Comparison of ENCODE assay signal across 13 cellular contexts in the genomic region with DNA sequence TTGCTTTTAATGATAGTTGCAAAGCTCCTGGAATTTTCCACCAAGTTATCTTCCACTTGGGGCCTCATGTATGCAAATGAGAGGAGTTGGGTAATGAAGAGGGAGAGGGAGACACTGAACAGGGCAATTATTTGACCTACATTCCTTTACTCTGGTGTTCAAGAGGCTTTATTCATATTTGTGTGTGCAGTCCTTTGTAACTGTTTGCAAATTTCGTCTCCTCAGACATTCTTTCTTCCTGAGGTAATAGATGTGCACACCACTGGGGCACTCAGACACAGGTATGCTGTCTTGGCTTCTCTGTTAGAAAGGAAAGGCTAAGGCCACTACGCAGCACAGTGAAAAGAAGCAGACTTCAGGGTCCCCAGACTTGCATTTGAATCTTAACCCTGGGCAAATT. TPM values are rescaled to one million over a fixed set of nuclear protein-coding genes. Genes with fewer than 3 reads are reported as not detected.
DNase-seq lines count a peak whose midpoint lies in the region; ATAC-seq and TF ChIP-seq lines count a peak whose summit lies in the region.
"Had no signal": no experiment of that assay in that cellular context is flagged by ENCODE, and none has a peak within 500 bp of the region (broad histone marks: within the 10 kb centered on the region; RNA-seq: fewer than 3 reads in every experiment).

No MANE protein-coding gene starts in this region.

- POLR2A ChIA-PET in activated CD4-positive, alpha-beta T cell treated with anti-CD3 and anti-CD28 coated beads for 36 hours (lab: Charles Lee): no interaction called here

- H3K79me2 ChIP-seq in hepatocyte (peaks cover 17% of the 10 kb centered on the region), smooth muscle cell (ENCODE audit: low read depth) (peaks cover 71% of the 10 kb centered on the region)

- H3K4me3 Mint-ChIP-seq in activated CD4-positive, alpha-beta T cell treated with anti-CD3 and anti-CD28 coated beads for 36 hours: no peak overlapping the region
- H3K4me3 Mint-ChIP-seq: stimulated activated naive CD8-positive, alpha-beta T cell treated with anti-CD3 and anti-CD28 coated beads, Interleukin-15, Interleukin-2, amounts not matched to agents 100 ng/mL and 50 ng/mL, for 24 hours had no signal

- WGBS in hepatocyte (ENCODE audit: low lambda C conversion rate, missing lambda C conversion rate): 41% methylated on average over 2 of the region's 2 CpGs
- 30% methylated on average over 2 of the region's 2 CpGs for WGBS in smooth muscle cell (ENCODE audit: low lambda C conversion rate)

- no peaks in the 10 kb centered on the region for H3K4me1 Mint-ChIP-seq in activated CD4-positive, alpha-beta T cell treated with anti-CD3 and anti-CD28 coated beads for 36 hours

- peaks cover 6 to 71% of the 10 kb centered on the region in 2 donors for H3K4me1 ChIP-seq in ascending aorta
- H3K4me1 ChIP-seq in hepatocyte (ENCODE audit: insufficient read depth): peaks cover 12% of the 10 kb centered on the region
- H3K4me1 ChIP-seq in smooth muscle cell (ENCODE audit: low read depth): peaks cover 17% of the 10 kb centered on the region

- peaks cover 11% of the 10 kb centered on the region for H3K27me3 Mint-ChIP-seq in activated CD4-positive, alpha-beta T cell treated with anti-CD3 and anti-CD28 coated beads for 36 hours

- ATAC-seq in activated CD4-positive, alpha-beta T cell treated with anti-CD3 and anti-CD28 coated beads for 36 hours: no peak

- H4K20me1 ChIP-seq in hepatocyte (ENCODE audit: insufficient read depth, poor library complexity, severe bottlenecking): no peaks in the 10 kb centered on the region
- H4K20me1 ChIP-seq in smooth muscle cell (ENCODE audit: low read depth): peaks cover 12% of the 10 kb centered on the region

- H3K27ac Mint-ChIP-seq in activated CD4-positive, alpha-beta T cell treated with anti-CD3 and anti-CD28 coated beads for 36 hours: no peak overlapping the region
- H3K27ac Mint-ChIP-seq: stimulated activated naive CD8-positive, alpha-beta T cell treated with anti-CD3 and anti-CD28 coated beads, Interleukin-15, Interleukin-2, amounts not matched to agents 100 ng/mL and 50 ng/mL, for 24 hours had no signal

- H3K4me2 ChIP-seq in hepatocyte (peak overlapping the region; percentile 1), smooth muscle cell (peak overlapping the region; percentile 62)
- H3K4me2 ChIP-seq: KMS-11 had no signal

- TF ChIP-seq CTCF in ascending aorta (IDR thresholded peaks at IDR 0.05) (no peak), hepatocyte (IDR thresholded peaks at IDR 0.05; ENCODE audit: poor library complexity) (no peak), smooth muscle cell (IDR thresholded peaks at IDR 0.05; ENCODE audit: borderline replicate concordance, insufficient read depth, poor library complexity, severe bottlenecking) (no peak)

- H3F3A ChIP-seq in smooth muscle cell (ENCODE audit: low read depth): peaks cover 12% of the 10 kb centered on the region

- no peaks in the 10 kb centered on the region for H3K36me3 ChIP-seq in ascending aorta
- no peaks in the 10 kb centered on the region for H3K36me3 ChIP-seq in hepatocyte (replicated peaks; ENCODE audit: insufficient read depth, low read depth)
- no peaks in the 10 kb centered on the region for H3K36me3 ChIP-seq in smooth muscle cell (ENCODE audit: low read depth)

- H3K27me3 ChIP-seq in ascending aorta: no peaks in the 10 kb centered on the region
- H3K27me3 ChIP-seq in hepatocyte: no peaks in the 10 kb centered on the region
- no peaks in the 10 kb centered on the region for H3K27me3 ChIP-seq in smooth muscle cell (ENCODE audit: low read depth)

- intact Hi-C loops in ascending aorta (cut with DNase I): no loop called here
- intact Hi-C loops in activated CD4-positive, alpha-beta T cell treated with anti-CD3 and anti-CD28 coated beads for 36 hours (cut with DNase I, micrococcal nuclease): no loop called here

- no peaks in the 10 kb centered on the region for H3K9me3 Mint-ChIP-seq in activated CD4-positive, alpha-beta T cell treated with anti-CD3 and anti-CD28 coated beads for 36 hours (ENCODE audit: low read depth)
- H3K9me3 Mint-ChIP-seq: stimulated activated naive CD8-positive, alpha-beta T cell treated with anti-CD3 and anti-CD28 coated beads, Interleukin-15, Interleukin-2, amounts not matched to agents 100 ng/mL and 50 ng/mL, for 24 hours had no signal

- no peaks in the 10 kb centered on the region for H3K36me3 Mint-ChIP-seq in activated CD4-positive, alpha-beta T cell treated with anti-CD3 and anti-CD28 coated beads for 36 hours (ENCODE audit: low read depth)

- H3K9ac ChIP-seq in smooth muscle cell (ENCODE audit: low read depth): peak overlapping the region; percentile 79
- H3K9ac ChIP-seq: KMS-11 had no signal

- H3K9me3 ChIP-seq in ascending aorta (no peaks in the 10 kb centered on the region), hepatocyte (ENCODE audit: low read depth) (no peaks in the 10 kb centered on the region), smooth muscle cell (replicated peaks; ENCODE audit: low read depth) (no peaks in the 10 kb centered on the region)

- no peak overlapping the region for H2AFZ ChIP-seq in hepatocyte
- no peak overlapping the region for H2AFZ ChIP-seq in smooth muscle cell (ENCODE audit: low read depth)

- peak; percentile 80 for DNase-seq in EL
- DNase-seq in ascending aorta (ENCODE audit: low spot score in 2 of 2): no peak
- peak; percentile 54 for DNase-seq in hepatocyte (ENCODE audit: low spot score)
- DNase-seq in smooth muscle cell (lab: John Stamatoyannopoulos, UW; ENCODE audit: unreplicated experiment): no peak
- no peak for DNase-seq in stimulated activated CD4-positive, alpha-beta T cell treated with anti-CD3 and anti-CD28 coated beads, Interleukin-1b, Interleukin-23, amount 100 ng/mL, for 48 hours
- DNase-seq in ureter (ENCODE audit: low spot score): no peak
- DNase-seq in activated CD4-positive, alpha-beta T cell treated with anti-CD3 and anti-CD28 coated beads for 36 hours: no peak
- no peak for DNase-seq in NCI-H446 treated with DMSO at 0.1 percent for 48 hours (lab: John Stamatoyannopoulos, UW)
- DNase-seq: anterior cingulate cortex, NCI-H446, SW 1271 had no signal

- H3K9me2 ChIP-seq in hepatocyte (replicated peaks; ENCODE audit: insufficient read depth): no peaks in the 10 kb centered on the region

- CTCF ChIA-PET in activated CD4-positive, alpha-beta T cell treated with anti-CD3 and anti-CD28 coated beads for 36 hours (lab: Charles Lee): no interaction called here

- H3K27ac ChIP-seq in ascending aorta (peak overlapping the region; percentile 86 to 89), hepatocyte (peak overlapping the region; percentile 84), smooth muscle cell (ENCODE audit: low read depth) (peak overlapping the region; percentile 99)
- H3K27ac ChIP-seq: KMS-11 had no signal

- H3K4me3 ChIP-seq in ascending aorta (no peak overlapping the region), hepatocyte (no peak overlapping the region), smooth muscle cell (no peak overlapping the region)

RNA-seq across cellular contexts. Expression of a gene that starts 40.7 kb away (rescaled TPM):
- total RNA-seq in ascending aorta (11.7 TPM), hepatocyte (3.8 and 12.6 TPM in 2 replicates), smooth muscle cell (2.4 and 12.4 TPM in 2 replicates), ureter (5.8 TPM)
- polyA plus RNA-seq in hepatocyte (4.3 and 5.2 TPM in 2 replicates), smooth muscle cell (3.5 and 5.1 TPM in 2 replicates)
- total RNA-seq in activated CD4-positive, alpha-beta T cell treated with anti-CD3 and anti-CD28 coated beads for 36 hours: not detected

Comparison
In these comparisons a context has a peak if more than half of its experiments do, and no peak if none do; other contexts are left out.
1. DNase-seq: peak in EL (single experiment) and hepatocyte (single experiment); none in ascending aorta (0 of 2), smooth muscle cell (single experiment), stimulated activated CD4-positive, alpha-beta T cell treated with anti-CD3 and anti-CD28 coated beads, Interleukin-1b, Interleukin-23, amount 100 ng/mL, for 48 hours (single experiment), ureter (single experiment), activated CD4-positive, alpha-beta T cell treated with anti-CD3 and anti-CD28 coated beads for 36 hours (single experiment) and NCI-H446 treated with DMSO at 0.1 percent for 48 hours (single experiment).
2. Peak in every context shown above with its lines, with median percentiles within 50 percentile points of each other: H3K27ac ChIP-seq.